ENCODE assay signal across 1 cellular context in genomic region chr16:2340564-2341455, GRCh38.
A peak's percentile ranks its signal among the peaks of the same experiment; 100 is the strongest.
TF ChIP-seq lines count a peak whose summit lies in the region.

TSS of gene ABCA3 (minus strand) at chr16:2340728. CDS start at chr16:2326466, 14,262 bp downstream.

TF ChIP-seq in IMR-90, 13 proteins besides CTCF, POLR2A, EP300 and RAD21 (continued from another document):
- TF ChIP-seq CEBPB (IDR thresholded peaks at IDR 0.05; ENCODE audit: low read depth, low read length), result no peak
- no peak for TF ChIP-seq NFE2L2 (IDR thresholded peaks at IDR 0.05; ENCODE audit: low read depth, low read length)
- peak; percentile 98 for TF ChIP-seq MXI1 (IDR thresholded peaks at IDR 0.05; ENCODE audit: borderline replicate concordance, low read depth, low read length)
- TF ChIP-seq RCOR1 (IDR thresholded peaks at IDR 0.05; ENCODE audit: insufficient replicate concordance, low read length), result peak; percentile 71
- no peak for TF ChIP-seq FOS (IDR thresholded peaks at IDR 0.05; ENCODE audit: low read depth, low read length)
- peak; percentile 98 for TF ChIP-seq BHLHE40 (IDR thresholded peaks at IDR 0.05; ENCODE audit: low read depth, low read length)
- TF ChIP-seq RFX5 (IDR thresholded peaks at IDR 0.05; ENCODE audit: low read depth, low read length), result no peak
- TF ChIP-seq CHD1 (IDR thresholded peaks at IDR 0.05; ENCODE audit: low read depth, low read length), result no peak
- TF ChIP-seq SMC3 (IDR thresholded peaks at IDR 0.05; ENCODE audit: low read depth, low read length), result peak; percentile 92
- TF ChIP-seq MAFK (IDR thresholded peaks at IDR 0.05; ENCODE audit: low read depth, low read length), result peak; percentile 11; the same call in 1 of the 2 replicates
